2 cellular contexts compared by ENCODE assay signal in genomic region chr13:106558527-106558926, GRCh38.
A peak's percentile ranks its signal among the peaks of the same experiment; 100 is the strongest.
TF ChIP-seq lines count a peak whose summit lies in the region.

No MANE protein-coding gene starts in this region.

TF ChIP-seq in HEK293, 187 proteins besides CTCF, POLR2A, EP300 and RAD21:
- no peak for TF ChIP-seq ZFP3 (tag by site-specific recombination; IDR thresholded peaks at IDR 0.05; ENCODE audit: low read depth)
- TF ChIP-seq, protein P1, sequence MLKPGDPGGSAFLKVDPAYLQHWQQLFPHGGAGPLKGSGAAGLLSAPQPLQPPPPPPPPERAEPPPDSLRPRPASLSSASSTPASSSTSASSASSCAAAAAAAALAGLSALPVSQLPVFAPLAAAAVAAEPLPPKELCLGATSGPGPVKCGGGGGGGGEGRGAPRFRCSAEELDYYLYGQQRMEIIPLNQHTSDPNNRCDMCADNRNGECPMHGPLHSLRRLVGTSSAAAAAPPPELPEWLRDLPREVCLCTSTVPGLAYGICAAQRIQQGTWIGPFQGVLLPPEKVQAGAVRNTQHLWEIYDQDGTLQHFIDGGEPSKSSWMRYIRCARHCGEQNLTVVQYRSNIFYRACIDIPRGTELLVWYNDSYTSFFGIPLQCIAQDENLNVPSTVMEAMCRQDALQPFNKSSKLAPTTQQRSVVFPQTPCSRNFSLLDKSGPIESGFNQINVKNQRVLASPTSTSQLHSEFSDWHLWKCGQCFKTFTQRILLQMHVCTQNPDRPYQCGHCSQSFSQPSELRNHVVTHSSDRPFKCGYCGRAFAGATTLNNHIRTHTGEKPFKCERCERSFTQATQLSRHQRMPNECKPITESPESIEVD (tag by site-specific recombination; IDR thresholded peaks at IDR 0.05), result peak; percentile 49
TF ChIP-seq in HEK293: peak in this region for 1.

TF ChIP-seq in K562, 482 proteins besides CTCF, POLR2A, EP300 and RAD21:
- no peak for TF ChIP-seq STAG1 (CRISPR knock-in tag; IDR thresholded peaks at IDR 0.05; ENCODE audit: borderline replicate concordance)
